27 cellular contexts compared by ENCODE assay signal in the genomic region with DNA sequence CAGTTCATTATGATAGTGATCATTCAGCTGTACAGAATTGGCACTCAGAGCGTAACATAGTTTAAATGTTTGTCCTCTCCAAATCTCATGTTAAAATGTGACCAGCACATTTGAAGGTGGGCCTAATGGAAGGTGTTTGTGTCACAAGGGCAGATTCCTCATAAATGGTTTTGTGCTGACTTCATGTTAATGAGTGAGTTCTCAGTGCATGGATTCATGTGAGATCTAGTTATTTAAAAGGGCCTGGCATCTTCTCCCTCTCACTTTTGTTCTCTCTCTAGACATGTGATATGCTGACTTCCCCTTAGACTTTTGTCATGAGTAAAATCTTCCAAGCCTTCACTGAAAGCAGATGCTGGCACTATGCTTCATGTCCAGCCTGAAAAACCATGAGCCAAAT.
DNase-seq lines count a peak whose midpoint lies in the region; ATAC-seq, FAIRE-seq and TF ChIP-seq lines count a peak whose summit lies in the region.
"Had no signal": no experiment of that assay in that cellular context is flagged by ENCODE, and none has a peak within 500 bp of the region (broad histone marks: within the 10 kb centered on the region; RNA-seq: fewer than 3 reads in every experiment).

No MANE protein-coding gene starts in this region.

- no peaks in the 10 kb centered on the region for H4K20me1 ChIP-seq in Karpas-422 (ENCODE audit: insufficient read depth, low read depth, low read length)
- no peaks in the 10 kb centered on the region for H4K20me1 ChIP-seq in PC-9 (ENCODE audit: insufficient read depth)
- H4K20me1 ChIP-seq: BLaER1 treated with 17β-estradiol and CSF1 and Interleukin-3, amounts not matched to agents 10 nM and 100 nM had no signal

- FAIRE-seq in HTR-8/SVneo (lab: Jason Lieb, UNC): no peak
- FAIRE-seq: A549, D721Med, GM12878, H1 had no signal

- H3K9me2 ChIP-seq in Karpas-422 (replicated peaks; ENCODE audit: insufficient read depth, low read length) (no peaks in the 10 kb centered on the region), PC-9 (ENCODE audit: insufficient read depth) (no peaks in the 10 kb centered on the region)

- H3K27me3 ChIP-seq in Karpas-422 (ENCODE audit: low read length) (no peaks in the 10 kb centered on the region), PC-9 (ENCODE audit: insufficient read depth, low read depth) (no peaks in the 10 kb centered on the region)
- H3K27me3 ChIP-seq: BE2C; BLaER1 treated with 17β-estradiol and CSF1 and Interleukin-3, amounts not matched to agents 10 nM and 100 nM had no signal

- no peaks in the 10 kb centered on the region for H3K27me3 Mint-ChIP-seq in progenitor cell of endocrine pancreas
- H3K27me3 Mint-ChIP-seq: CD4-positive, alpha-beta T cell; CD8-positive, alpha-beta memory T cell had no signal

- no TSS peak for BruUV-seq in PC-9 (replicated peaks; lab: Mats Ljungman, UMichigan)

- intact Hi-C loops in PC-9 (cut with micrococcal nuclease; ENCODE audit: unreplicated experiment): no loop called here

- no peaks in the 10 kb centered on the region for H3K36me3 ChIP-seq in Karpas-422 (ENCODE audit: insufficient read depth, low read length)
- no peaks in the 10 kb centered on the region for H3K36me3 ChIP-seq in PC-9 (ENCODE audit: low read depth)
- H3K36me3 ChIP-seq: BE2C; BLaER1 treated with 17β-estradiol and CSF1 and Interleukin-3, amounts not matched to agents 10 nM and 100 nM had no signal

- H3K79me2 ChIP-seq in Karpas-422 (ENCODE audit: low read length): no peaks in the 10 kb centered on the region
- H3K79me2 ChIP-seq in PC-9 (ENCODE audit: low read depth): no peaks in the 10 kb centered on the region

- peaks cover 2% of the 10 kb centered on the region for H3K9me3 Mint-ChIP-seq in progenitor cell of endocrine pancreas (ENCODE audit: low read depth)

- DNase-seq in Karpas-422 (no peak), epithelial cell of proximal tubule (ENCODE audit: low read depth) (peak; percentile 59), left kidney (ENCODE audit: low read depth, low spot score) (peak; percentile 2), progenitor cell of endocrine pancreas (ENCODE audit: low spot score, unreplicated experiment) (no peak), HTR-8/SVneo (ENCODE audit: insufficient read length, low spot score) (no peak), PC-9 (no peak)
- DNase-seq: 8988T; ACHN; AML-193; BE2C; CD4-positive, alpha-beta T cell; CD8-positive, alpha-beta memory T cell; DMS 273 treated with DMSO at 0.1 percent for 48 hours; DMS79; EL; GDM1; GM23248; H7; HCEC 1CT had no signal

- no peak overlapping the region for H3K27ac ChIP-seq in Karpas-422 (ENCODE audit: low read length)
- no peak overlapping the region for H3K27ac ChIP-seq in PC-9
- H3K27ac ChIP-seq: A549; BLaER1 treated with 17β-estradiol and CSF1 and Interleukin-3, amounts not matched to agents 10 nM and 100 nM; GM23248 had no signal

- H3K4me2 ChIP-seq in Karpas-422 (ENCODE audit: low read depth, low read length, poor library complexity, severe bottlenecking): no peak overlapping the region
- no peak overlapping the region for H3K4me2 ChIP-seq in PC-9
- H3K4me2 ChIP-seq: A549; BLaER1 treated with 17β-estradiol and CSF1 and Interleukin-3, amounts not matched to agents 10 nM and 100 nM had no signal

- H3K4me3 Mint-ChIP-seq in progenitor cell of endocrine pancreas (ENCODE audit: low read depth): no peak overlapping the region
- H3K4me3 Mint-ChIP-seq: CD14-positive monocyte; CD4-positive, alpha-beta T cell; CD8-positive, alpha-beta memory T cell had no signal

- H3K4me1 ChIP-seq in Karpas-422 (ENCODE audit: low read length) (no peaks in the 10 kb centered on the region), PC-9 (replicated peaks; ENCODE audit: insufficient read depth) (peaks cover 4% of the 10 kb centered on the region; the same call in 1 of the 2 replicates)
- H3K4me1 ChIP-seq: A549; BE2C; BLaER1 treated with 17β-estradiol and CSF1 and Interleukin-3, amounts not matched to agents 10 nM and 100 nM had no signal

- TF ChIP-seq CTCF in epithelial cell of proximal tubule (conservative IDR thresholded peaks at IDR 0.05; ENCODE audit: low read depth, low read length) (no peak), progenitor cell of endocrine pancreas (IDR thresholded peaks at IDR 0.05; ENCODE audit: unreplicated experiment) (no peak), PC-9 (conservative IDR thresholded peaks at IDR 0.05) (no peak)

- POLR2A ChIA-PET in PC-9 (lab: Charles Lee; ENCODE audit: unreplicated experiment): no interaction called here

- no peak overlapping the region for H3K4me3 ChIP-seq in Karpas-422 (ENCODE audit: low read length)
- no peak overlapping the region for H3K4me3 ChIP-seq in epithelial cell of proximal tubule (ENCODE audit: low read depth, low read length)
- no peak overlapping the region for H3K4me3 ChIP-seq in PC-9
- H3K4me3 ChIP-seq: A549; BLaER1 treated with 17β-estradiol and CSF1 and Interleukin-3, amounts not matched to agents 10 nM and 100 nM; GM12878; GM23248 had no signal

- H3K9me3 ChIP-seq in Karpas-422 (ENCODE audit: low read length): no peaks in the 10 kb centered on the region
- H3K9me3 ChIP-seq in PC-9 (ENCODE audit: insufficient read depth, low read depth): no peaks in the 10 kb centered on the region
- H3K9me3 ChIP-seq: A549; BE2C; BLaER1 treated with 17β-estradiol and CSF1 and Interleukin-3, amounts not matched to agents 10 nM and 100 nM had no signal

- 0 out of 2 replicates have a peak overlapping the region, but pooled peaks have one; percentile 50 for H2AFZ ChIP-seq in Karpas-422 (ENCODE audit: low read length)
- no peak overlapping the region for H2AFZ ChIP-seq in PC-9
- H2AFZ ChIP-seq: GM23248 had no signal

- ATAC-seq in GM18858 (IDR thresholded peaks at IDR 0.05; ENCODE audit: unreplicated experiment) (no peak), GM19452 (IDR thresholded peaks at IDR 0.05; ENCODE audit: unreplicated experiment) (no peak)
- ATAC-seq: A549, GM12878 had no signal

- CTCF ChIA-PET in PC-9 (lab: Charles Lee): no interaction called here

- H3F3A ChIP-seq in PC-9 (ENCODE audit: insufficient read depth, low read depth): no peaks in the 10 kb centered on the region

- H3K36me3 Mint-ChIP-seq in progenitor cell of endocrine pancreas (ENCODE audit: insufficient read depth): no peaks in the 10 kb centered on the region
- H3K36me3 Mint-ChIP-seq: CD14-positive monocyte; CD8-positive, alpha-beta memory T cell had no signal

- no peak overlapping the region for H3K9ac ChIP-seq in Karpas-422 (ENCODE audit: low read length)
- H3K9ac ChIP-seq: BLaER1 treated with 17β-estradiol and CSF1 and Interleukin-3, amounts not matched to agents 10 nM and 100 nM; GM23248 had no signal

- peak overlapping the region; percentile 16 for H3K27ac Mint-ChIP-seq in progenitor cell of endocrine pancreas
- H3K27ac Mint-ChIP-seq: CD14-positive monocyte; CD4-positive, alpha-beta T cell; CD8-positive, alpha-beta memory T cell had no signal

- peaks cover 20% of the 10 kb centered on the region for H3K4me1 Mint-ChIP-seq in progenitor cell of endocrine pancreas (ENCODE audit: low read depth)
- H3K4me1 Mint-ChIP-seq: CD14-positive monocyte; CD8-positive, alpha-beta memory T cell had no signal

Comparison
In these comparisons a context has a peak if more than half of its experiments do, and no peak if none do; other contexts are left out.
1. DNase-seq: peak in epithelial cell of proximal tubule (single experiment) and left kidney (single experiment); none in Karpas-422 (single experiment), progenitor cell of endocrine pancreas (single experiment), HTR-8/SVneo (single experiment) and PC-9 (0 of 2).